Comparison of ENCODE assay signal across 8 cellular contexts in genomic region chr2:43024515-43024962, GRCh38.
DNase-seq lines count a peak whose midpoint lies in the region; ATAC-seq and TF ChIP-seq lines count a peak whose summit lies in the region.

No MANE protein-coding gene starts in this region.

- intact Hi-C loops in body of pancreas (cut with DNase I), result no loop called here

- peak; percentile 36 for ATAC-seq in body of pancreas
- ATAC-seq in GM18511 (IDR thresholded peaks at IDR 0.05; ENCODE audit: unreplicated experiment), result no peak
- no peak for ATAC-seq in GM21447 (IDR thresholded peaks at IDR 0.05; ENCODE audit: unreplicated experiment)

- 11 to 38% methylated on average over 5 to 8 of the region's 8 CpGs for whole genome bisulfite sequencing in body of pancreas, 2 donors

- in situ Hi-C loops in GM13976 (cut with MboI; ENCODE audit: low sequenced_read_pairs, unreplicated experiment), result no loop called here

- H3K36me3 ChIP-seq in SJSA1 (no peaks in the 10 kb centered on the region), body of pancreas (replicated peaks in 1 of 2; ENCODE audit: insufficient read depth in 1 of 2, low read depth in 2 of 2) (no peaks in the 10 kb centered on the region)

- H3K27me3 ChIP-seq in SJSA1 (replicated peaks) (no peaks in the 10 kb centered on the region), body of pancreas (no peaks in the 10 kb centered on the region)

- no peaks in the 10 kb centered on the region for H3K9me3 ChIP-seq in SJSA1 (replicated peaks)
- H3K9me3 ChIP-seq in body of pancreas, result peaks cover 0 to 4% (median 0%) of the 10 kb centered on the region in 3 donors

- peak; percentile 50 for TF ChIP-seq CTCF in GM13976 (IDR thresholded peaks at IDR 0.05; ENCODE audit: borderline replicate concordance, control extremely low read depth, extremely low read depth, insufficient read depth, missing control alignments)
- TF ChIP-seq CTCF in body of pancreas (IDR thresholded peaks at IDR 0.05), result peak; percentile 60 to 80 (median 70)

- DNase-seq in AG20443 (ENCODE audit: low spot score), result peak; percentile 79
- peak; percentile 73 for DNase-seq in GM13976 (ENCODE audit: low spot score)
- peak; percentile 83 to 85 for DNase-seq in SJSA1 (ENCODE audit: low read depth in 1 of 2, low spot score in 2 of 2)
- peak; percentile 56 to 76 (median 68) for DNase-seq in body of pancreas
- DNase-seq in inferior parietal cortex (ENCODE audit: extremely low spot score), result peak; percentile 57
- peak; percentile 39 to 51 for DNase-seq in stimulated activated CD4-positive, alpha-beta T cell treated with anti-CD3 and anti-CD28 coated beads, Interleukin-2, amount 100 ng/mL, for 24 hours

- H3K4me1 ChIP-seq in SJSA1 (replicated peaks) (peaks cover 47% of the 10 kb centered on the region), body of pancreas (peaks cover 56% of the 10 kb centered on the region)

- no peak overlapping the region for H3K4me3 ChIP-seq in SJSA1
- H3K4me3 ChIP-seq in body of pancreas, result no peak overlapping the region

- no peak for TF ChIP-seq POLR2A in body of pancreas (IDR thresholded peaks at IDR 0.05)

- H3K27ac ChIP-seq in SJSA1 (no peak overlapping the region), body of pancreas (peak overlapping the region; percentile 83 to 94 (median 87))
